ENCODE assay signal across 18 cellular contexts in the genomic region with DNA sequence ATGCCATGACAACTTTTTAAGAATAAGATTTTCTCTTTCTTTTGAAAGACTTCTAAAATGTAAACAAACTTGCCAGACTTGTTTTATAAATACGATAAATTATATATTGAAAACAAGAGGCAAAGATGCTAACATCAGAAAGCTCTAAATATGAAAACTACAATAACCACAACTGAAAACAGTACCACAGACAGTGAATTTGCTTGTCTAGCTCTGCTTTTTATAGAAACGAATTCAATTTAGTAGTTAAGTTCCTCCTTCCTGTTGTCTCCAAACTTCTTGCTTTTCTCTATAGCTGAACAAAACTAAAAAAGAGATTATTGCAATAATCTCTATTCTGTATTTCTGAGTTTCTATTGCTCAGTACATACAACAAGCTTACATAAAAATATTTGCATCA.
DNase-seq lines count a peak whose midpoint lies in the region; ATAC-seq, FAIRE-seq and TF ChIP-seq lines count a peak whose summit lies in the region.
"Had no signal": no experiment of that assay in that cellular context is flagged by ENCODE, and none has a peak within 500 bp of the region (broad histone marks: within the 10 kb centered on the region; RNA-seq: fewer than 3 reads in every experiment).

No MANE protein-coding gene starts in this region.

- no peak overlapping the region for H3K4me3 ChIP-seq in CD8-positive, alpha-beta T cell (ENCODE audit: low read depth, low read length)
- H3K4me3 ChIP-seq in MM.1S (ENCODE audit: low read length) = peak overlapping the region; percentile 9; the same call in 1 of the 2 replicates
- no peak overlapping the region for H3K4me3 ChIP-seq in upper lobe of left lung
- H3K4me3 ChIP-seq: BLaER1 treated with 17β-estradiol and CSF1 and Interleukin-3, amounts not matched to agents 10 nM and 100 nM; GM23338 had no signal

- DNase-seq in CD8-positive, alpha-beta T cell = no peak
- peak; percentile 44 for DNase-seq in MM.1S
- no peak for DNase-seq in NCI-H2081 treated with DMSO at 0.1 percent for 48 hours (lab: John Stamatoyannopoulos, UW)
- DNase-seq in upper lobe of left lung = no peak
- no peak for DNase-seq in urothelium cell line (ENCODE audit: low spot score)
- DNase-seq in COLO829 (ENCODE audit: low spot score) = no peak
- DNase-seq: CD4-positive, alpha-beta memory T cell; DMS 273 treated with DMSO at 0.1 percent for 48 hours; DMS79; GF-D8; H9 had no signal

- H3K4me1 Mint-ChIP-seq in CD8-positive, alpha-beta T cell (ENCODE audit: low read depth) = peaks cover 32% of the 10 kb centered on the region

- H3K36me3 Mint-ChIP-seq in CD8-positive, alpha-beta T cell = no peaks in the 10 kb centered on the region
- H3K36me3 Mint-ChIP-seq: CD4-positive, alpha-beta memory T cell had no signal

- no peak for TF ChIP-seq POLR2A in upper lobe of left lung (IDR thresholded peaks at IDR 0.05)

- no peak overlapping the region for H3K9ac ChIP-seq in MM.1S (ENCODE audit: low read length)
- H3K9ac ChIP-seq: BLaER1 treated with 17β-estradiol and CSF1 and Interleukin-3, amounts not matched to agents 10 nM and 100 nM had no signal

- H4K20me1 ChIP-seq in MM.1S (ENCODE audit: insufficient read depth, low read length) = no peaks in the 10 kb centered on the region
- H4K20me1 ChIP-seq: BLaER1 treated with 17β-estradiol and CSF1 and Interleukin-3, amounts not matched to agents 10 nM and 100 nM had no signal

- TF ChIP-seq CTCF in CD8-positive, alpha-beta T cell (IDR thresholded peaks at IDR 0.05) = no peak
- TF ChIP-seq CTCF in MM.1S (IDR thresholded peaks at IDR 0.05; ENCODE audit: low read length) (no peak), upper lobe of left lung (IDR thresholded peaks at IDR 0.05) (no peak)

- no peaks in the 10 kb centered on the region for H3K27me3 ChIP-seq in CD8-positive, alpha-beta T cell (ENCODE audit: insufficient read depth, low read length)
- H3K27me3 ChIP-seq in MM.1S (replicated peaks; ENCODE audit: insufficient read depth, low read length) = no peaks in the 10 kb centered on the region
- no peaks in the 10 kb centered on the region for H3K27me3 ChIP-seq in upper lobe of left lung
- H3K27me3 ChIP-seq: BLaER1 treated with 17β-estradiol and CSF1 and Interleukin-3, amounts not matched to agents 10 nM and 100 nM had no signal

- H3K27me3 Mint-ChIP-seq in CD8-positive, alpha-beta T cell (ENCODE audit: low read depth) = peaks cover 3% of the 10 kb centered on the region

- no peaks in the 10 kb centered on the region for H3K79me2 ChIP-seq in MM.1S (ENCODE audit: low read length)

- H3K4me2 ChIP-seq in MM.1S (ENCODE audit: low read depth, low read length) = peak overlapping the region; percentile 49
- H3K4me2 ChIP-seq: GM23338 had no signal

- FAIRE-seq in urothelium cell line (lab: Jason Lieb, UNC) = no peak
- FAIRE-seq: D721Med, GM12891 had no signal

- WGBS in upper lobe of left lung, 2 donors = 58 to 68% methylated on average over 2 of the region's 2 CpGs

- no peaks in the 10 kb centered on the region for H3K9me3 Mint-ChIP-seq in CD8-positive, alpha-beta T cell
- H3K9me3 Mint-ChIP-seq: CD4-positive, alpha-beta memory T cell; GM23338 had no signal

- no peak for ATAC-seq in CD8-positive, alpha-beta T cell
- ATAC-seq in GM19324 (IDR thresholded peaks at IDR 0.05; ENCODE audit: low FRiP score, unreplicated experiment) = peak; percentile 42
- no peak for ATAC-seq in upper lobe of left lung (ENCODE audit: low FRiP score in 2 of 2)
- ATAC-seq: GM23338, HCT116 had no signal

- no peak overlapping the region for H3K27ac ChIP-seq in CD8-positive, alpha-beta T cell (ENCODE audit: low read depth, low read length)
- H3K27ac ChIP-seq in MM.1S (ENCODE audit: low read length) = peak overlapping the region; percentile 12; the same call in 1 of the 2 replicates
- peak overlapping the region; percentile 48 for H3K27ac ChIP-seq in cingulate gyrus (ENCODE audit: low read depth, low read length)
- H3K27ac ChIP-seq in upper lobe of left lung = no peak overlapping the region
- H3K27ac ChIP-seq: BLaER1 treated with 17β-estradiol and CSF1 and Interleukin-3, amounts not matched to agents 10 nM and 100 nM had no signal

- no peak overlapping the region for H3K4me3 Mint-ChIP-seq in CD8-positive, alpha-beta T cell
- H3K4me3 Mint-ChIP-seq: CD4-positive, alpha-beta memory T cell; GM23338; H9 had no signal

- H3K36me3 ChIP-seq in CD8-positive, alpha-beta T cell (ENCODE audit: insufficient read depth, low read length) = no peaks in the 10 kb centered on the region
- H3K36me3 ChIP-seq in MM.1S (replicated peaks; ENCODE audit: insufficient read depth, low read length) (no peaks in the 10 kb centered on the region), upper lobe of left lung (no peaks in the 10 kb centered on the region)
- H3K36me3 ChIP-seq: BLaER1 treated with 17β-estradiol and CSF1 and Interleukin-3, amounts not matched to agents 10 nM and 100 nM had no signal

- POLR2A ChIA-PET in CD8-positive, alpha-beta T cell (lab: Charles Lee) = no interaction called here

- TF ChIP-seq EP300 in upper lobe of left lung (IDR thresholded peaks at IDR 0.05) = no peak

- H3K9me3 ChIP-seq in CD8-positive, alpha-beta T cell (ENCODE audit: low read length) = no peaks in the 10 kb centered on the region
- H3K9me3 ChIP-seq in MM.1S (replicated peaks; ENCODE audit: insufficient read depth, low read length) (no peaks in the 10 kb centered on the region), upper lobe of left lung (no peaks in the 10 kb centered on the region)
- H3K9me3 ChIP-seq: BLaER1 treated with 17β-estradiol and CSF1 and Interleukin-3, amounts not matched to agents 10 nM and 100 nM had no signal

- intact Hi-C loops in CD8-positive, alpha-beta T cell (cut with DNase I, micrococcal nuclease) = no loop called here

- H3F3A ChIP-seq in MM.1S (ENCODE audit: insufficient read depth, low read length) = peaks cover 8% of the 10 kb centered on the region

- H3K4me1 ChIP-seq in CD8-positive, alpha-beta T cell (ENCODE audit: insufficient read depth, low read length) = peaks cover 10% of the 10 kb centered on the region
- H3K4me1 ChIP-seq in MM.1S (ENCODE audit: low read length) (peaks cover 31% of the 10 kb centered on the region), upper lobe of left lung (no peaks in the 10 kb centered on the region)

- peak overlapping the region; percentile 53 for H3K27ac Mint-ChIP-seq in CD8-positive, alpha-beta T cell
- H3K27ac Mint-ChIP-seq: CD4-positive, alpha-beta memory T cell; GM23338; H9 had no signal

- CTCF ChIA-PET in CD8-positive, alpha-beta T cell (lab: Charles Lee) = interaction anchor here (1.2 kb wide), 1 partner anchor 15 kb away, joined by 6 read pairs; no protein-coding TSS in a partner anchor

- no peaks in the 10 kb centered on the region for H3K9me2 ChIP-seq in MM.1S (replicated peaks; ENCODE audit: insufficient read depth, low read length)

- no peak overlapping the region for H2AFZ ChIP-seq in MM.1S (ENCODE audit: low read length)
- H2AFZ ChIP-seq: GM23338 had no signal

Comparison
In these comparisons a context has a peak if more than half of its experiments do, and no peak if none do; other contexts are left out.
1. H3K27ac ChIP-seq: peak in MM.1S (single experiment) and cingulate gyrus (single experiment); none in CD8-positive, alpha-beta T cell (single experiment) and upper lobe of left lung (0 of 4).